21 cellular contexts compared by ENCODE assay signal in the genomic region with DNA sequence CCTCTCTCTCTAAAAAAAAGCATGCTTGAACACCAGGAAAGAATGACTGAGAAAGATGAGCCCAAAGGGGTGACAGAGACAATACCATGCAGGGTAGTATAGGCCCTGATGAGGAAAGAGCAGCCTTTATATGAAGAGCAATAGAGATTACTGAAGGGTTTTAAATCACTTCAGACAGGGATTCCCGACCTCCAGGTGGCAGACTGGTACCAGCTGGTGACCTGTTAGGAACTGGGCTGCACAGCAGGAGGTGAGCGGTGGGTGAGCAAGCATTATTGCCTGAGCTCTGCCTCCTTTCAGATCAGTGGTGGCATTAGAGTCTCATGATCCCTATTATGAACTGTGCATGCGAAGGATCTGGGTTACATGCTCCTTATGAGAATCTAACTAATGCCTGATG. TPM values are rescaled to one million over a fixed set of nuclear protein-coding genes. Genes with fewer than 3 reads are reported as not detected.
DNase-seq lines count a peak whose midpoint lies in the region; ATAC-seq, FAIRE-seq and TF ChIP-seq lines count a peak whose summit lies in the region.
"Had no signal": no experiment of that assay in that cellular context is flagged by ENCODE, and none has a peak within 500 bp of the region (broad histone marks: within the 10 kb centered on the region; RNA-seq: fewer than 3 reads in every experiment).

No MANE protein-coding gene starts in this region.

- no peak overlapping the region for H3K27ac ChIP-seq in A673 (ENCODE audit: low read depth, low read length, poor library complexity, severe bottlenecking)
- H3K27ac ChIP-seq in GM23338 (ENCODE audit: low read depth), result no peak overlapping the region
- no peak overlapping the region for H3K27ac ChIP-seq in H1 (ENCODE audit: low read depth, low read length)

- no peak overlapping the region for H3K4me3 Mint-ChIP-seq in GM23338
- H3K4me3 Mint-ChIP-seq: B cell; CD8-positive, alpha-beta T cell; IgD-negative memory B cell had no signal

- intact Hi-C loops in A673 (cut with micrococcal nuclease; ENCODE audit: unreplicated experiment), result no loop called here

- H2AFZ ChIP-seq in GM23338 (no peak overlapping the region), H1 (ENCODE audit: low read length) (no peak overlapping the region)

- H2BK120ac ChIP-seq in H1 (replicated peaks; ENCODE audit: low read depth, low read length), result no peak overlapping the region

- H3F3A ChIP-seq in GM23338 (replicated peaks; ENCODE audit: low read depth), result no peaks in the 10 kb centered on the region

- TF ChIP-seq CTCF in A673 (conservative IDR thresholded peaks at IDR 0.05; ENCODE audit: low read depth, low read length) (no peak), GM23338 (conservative IDR thresholded peaks at IDR 0.05; ENCODE audit: low read depth in 2 of 2) (peak; percentile 42 to 62), H1 (IDR thresholded peaks at IDR 0.05; ENCODE audit: control extremely low read depth in 1 of 3, insufficient read depth in 1 of 3, low read depth in 1 of 3, low read length in 3 of 3) (peak; percentile 10 to 42 (median 28))

- no peak overlapping the region for H2AK5ac ChIP-seq in H1 (ENCODE audit: low read depth, low read length)

- H3K9me3 Mint-ChIP-seq in GM23338, result peaks cover 6% of the 10 kb centered on the region; the same call in 2 of the 3 replicates

- H3K4ac ChIP-seq in H1 (replicated peaks; ENCODE audit: insufficient read length, low read depth, low read length), result no peak overlapping the region

- FAIRE-seq in H1 (lab: Jason Lieb, UNC), result no peak
- FAIRE-seq: GM12892, H54, RCC 7860 had no signal

- H3K4me1 ChIP-seq in A673 (ENCODE audit: insufficient read depth, low read length, poor library complexity, severe bottlenecking), result no peaks in the 10 kb centered on the region
- H3K4me1 ChIP-seq in GM23338 (ENCODE audit: insufficient read depth), result no peaks in the 10 kb centered on the region
- H3K4me1 ChIP-seq in H1 (replicated peaks in 1 of 4; ENCODE audit: control insufficient read depth in 3 of 4, insufficient read depth in 4 of 4, low read length in 3 of 4), result no peaks in the 10 kb centered on the region

- no peak overlapping the region for H2BK15ac ChIP-seq in H1 (ENCODE audit: low read length)

- no peak for TF ChIP-seq POLR2A in H1 (IDR thresholded peaks at IDR 0.05; ENCODE audit: control extremely low read depth in 1 of 2, low read depth in 2 of 2, low read length in 2 of 2)

- H3K9me3 ChIP-seq in A673 (ENCODE audit: low read depth, low read length, poor library complexity, severe bottlenecking) (peaks cover 14% of the 10 kb centered on the region), H1 (ENCODE audit: insufficient read depth in 2 of 2, low read depth in 1 of 2, low read length in 1 of 2) (no peaks in the 10 kb centered on the region)

- H3K27me3 ChIP-seq in A673 (replicated peaks; ENCODE audit: insufficient read depth, low read depth, low read length, poor library complexity) (no peaks in the 10 kb centered on the region), GM23338 (ENCODE audit: insufficient read depth) (no peaks in the 10 kb centered on the region), H1 (replicated peaks in 1 of 4; ENCODE audit: control insufficient read depth in 3 of 4, extremely low read depth in 1 of 4, insufficient read depth in 3 of 4, low read length in 3 of 4) (no peaks in the 10 kb centered on the region)

- H4K91ac ChIP-seq in H1 (replicated peaks; ENCODE audit: insufficient read length, low read length), result no peak overlapping the region

- no peak overlapping the region for H2BK5ac ChIP-seq in H1 (ENCODE audit: low read depth, low read length)

- H3K4me3 ChIP-seq in A673 (ENCODE audit: low read depth, low read length, poor library complexity, severe bottlenecking), result no peak overlapping the region
- no peak overlapping the region for H3K4me3 ChIP-seq in GM23338
- H3K4me3 ChIP-seq in H1 (ENCODE audit: extremely low read depth in 1 of 4, insufficient read depth in 2 of 4, low read depth in 3 of 4, low read length in 4 of 4), result no peak overlapping the region

- TF ChIP-seq RAD21 in H1 (IDR thresholded peaks at IDR 0.05 in 1 of 2, conservative IDR thresholded peaks at IDR 0.05 in 1 of 2; ENCODE audit: low read depth in 2 of 2, low read length in 2 of 2), result peak; percentile 49 to 63

- H3K36me3 Mint-ChIP-seq in GM23338 (ENCODE audit: low read depth), result peaks cover 51% of the 10 kb centered on the region

- CTCF ChIA-PET in A673 (lab: Charles Lee), result no interaction called here
- CTCF ChIA-PET in H1 (lab: Charles Lee; ENCODE audit: partially characterized antibody), result interaction anchor here (0.6 to 4.0 kb wide), 11 partner anchors 9 to 687 kb away, joined by 3 to 19 read pairs (median 3); no protein-coding TSS in a partner anchor

- no peak overlapping the region for H3K9ac ChIP-seq in H1 (replicated peaks in 1 of 4; ENCODE audit: extremely low read depth in 1 of 4, low read depth in 3 of 4, low read length in 3 of 4)

- peak; percentile 57 for ATAC-seq in GM23338
- no peak for ATAC-seq in GM18520 (IDR thresholded peaks at IDR 0.05; ENCODE audit: unreplicated experiment)
- ATAC-seq: CD8-positive, alpha-beta T cell; SK-N-SH treated with all-trans-retinoic acid at 6 μM for 48 hours had no signal

- H3K27me3 Mint-ChIP-seq in GM23338 (ENCODE audit: insufficient read depth, low read depth, poor library complexity), result no peaks in the 10 kb centered on the region
- H3K27me3 Mint-ChIP-seq: B cell, IgD-negative memory B cell had no signal

- H3K79me1 ChIP-seq in H1 (ENCODE audit: low read depth, low read length), result no peaks in the 10 kb centered on the region

- no peak overlapping the region for H3K14ac ChIP-seq in H1 (ENCODE audit: insufficient read length)

- H3K56ac ChIP-seq in H1 (replicated peaks; ENCODE audit: insufficient read length, low read depth, low read length), result no peak overlapping the region

- H3K36me3 ChIP-seq in A673 (ENCODE audit: insufficient read depth, low read length, poor library complexity, severe bottlenecking), result peaks cover 3% of the 10 kb centered on the region
- no peaks in the 10 kb centered on the region for H3K36me3 ChIP-seq in GM23338 (ENCODE audit: insufficient read depth)
- peaks cover 0 to 9% (median 3%) of the 10 kb centered on the region in 4 experiments; a peak in 5 of 8 replicates for H3K36me3 ChIP-seq in H1 (ENCODE audit: control insufficient read depth in 2 of 4, insufficient read depth in 4 of 4, low read length in 3 of 4)

- no peaks in the 10 kb centered on the region for H3K9me2 ChIP-seq in GM23338 (ENCODE audit: insufficient read depth)

- H4K20me1 ChIP-seq in GM23338 (replicated peaks; ENCODE audit: insufficient read depth) (no peaks in the 10 kb centered on the region; the same call in 1 of the 2 replicates), H1 (replicated peaks in 1 of 2; ENCODE audit: control insufficient read depth in 1 of 2, insufficient read depth in 2 of 2, low read length in 2 of 2) (no peaks in the 10 kb centered on the region)

- no peaks in the 10 kb centered on the region; the same call in 2 of the 3 replicates for H3K4me1 Mint-ChIP-seq in GM23338
- H3K4me1 Mint-ChIP-seq: B cell, IgD-negative memory B cell had no signal

- H4K5ac ChIP-seq in H1 (ENCODE audit: insufficient read length, low read depth, low read length), result no peak overlapping the region

- DNase-seq in A673 (ENCODE audit: low spot score) (peak; percentile 7), GM23338 (ENCODE audit: low spot score) (peak; percentile 50), NCI-H82 (lab: John Stamatoyannopoulos, UW) (peak; percentile 85), H1 (ENCODE audit: low read depth in 1 of 2, low spot score in 2 of 2) (no peak), ecto neural progenitor cell (ENCODE audit: low spot score) (no peak), Kasumi-1 (lab: John Stamatoyannopoulos, UW) (no peak)
- DNase-seq in effector CD4-positive, alpha-beta T cell, result no peak
- DNase-seq: CD8-positive, alpha-beta T cell; NCI-H187; NCI-H2171; NCI-H446; NCI-H748 treated with DMSO at 0.1 percent for 48 hours; SHP77 treated with DMSO at 0.1 percent for 48 hours; T-helper 1 cell had no signal

- H3K4me2 ChIP-seq in GM23338 (no peak overlapping the region), H1 (ENCODE audit: insufficient read depth in 1 of 2, low read depth in 2 of 2, low read length in 2 of 2) (no peak overlapping the region)

- WGBS in H1 (ENCODE audit: extremely low coverage in 1 of 2, insufficient coverage in 1 of 2, insufficient read length in 1 of 2, insufficient replicate concordance in 2 of 2, low coverage in 1 of 2, low lambda C conversion rate in 2 of 2, missing lambda C conversion rate in 1 of 2), 2 experiments, result 86% methylated on average over 3 of the region's 3 CpGs; no CpG with 5 or more reads in 1 of the 2 experiments

- no peak overlapping the region for H2BK20ac ChIP-seq in H1 (ENCODE audit: low read length)

- no peak overlapping the region for H4K8ac ChIP-seq in H1 (ENCODE audit: extremely low read depth, insufficient read depth, low read length)

- H3K27ac Mint-ChIP-seq in GM23338, result peak overlapping the region; percentile 42
- H3K27ac Mint-ChIP-seq: B cell; CD8-positive, alpha-beta T cell had no signal

- no peak for TF ChIP-seq EP300 in H1 (IDR thresholded peaks at IDR 0.05; ENCODE audit: borderline replicate concordance in 1 of 2, low read depth in 2 of 2, low read length in 2 of 2)

- no peak overlapping the region for H2BK12ac ChIP-seq in H1 (ENCODE audit: low read depth, low read length)

- POLR2A ChIA-PET in A673 (lab: Charles Lee; ENCODE audit: low non-redundant PET), result interaction anchor here (0.5 kb wide), 1 partner anchor 50 kb away, joined by 3 read pairs; no protein-coding TSS in a partner anchor
- POLR2A ChIA-PET in H1 (lab: Charles Lee; ENCODE audit: partially characterized antibody), result interaction anchor here (0.6 kb wide), 1 partner anchor 398 kb away, joined by 3 read pairs; no protein-coding TSS in a partner anchor

- H3K23me2 ChIP-seq in H1 (ENCODE audit: low read depth, low read length), result no peaks in the 10 kb centered on the region

- BruUV-seq in A673 (replicated peaks; lab: Mats Ljungman, UMichigan), result no TSS peak

- H3K23ac ChIP-seq in H1 (ENCODE audit: insufficient read length), result no peak overlapping the region

- H3K79me2 ChIP-seq in GM23338 (replicated peaks; ENCODE audit: insufficient read depth) (no peaks in the 10 kb centered on the region), H1 (ENCODE audit: control insufficient read depth in 1 of 2, insufficient read depth in 2 of 2, low read length in 2 of 2) (no peaks in the 10 kb centered on the region)

- no peak overlapping the region for H3K18ac ChIP-seq in H1 (ENCODE audit: extremely low read depth, low read length)

RNA-seq across cellular contexts. Expression of a gene that starts 30.8 kb away (rescaled TPM):
- total RNA-seq in A673 (2021), result 28.9 and 31.9 TPM in 2 replicates
- total RNA-seq in GM23338 (2014; rRNA removed; shearing (Covaris generic)), result 19.9 and 22.7 TPM in 2 replicates
- polyA plus RNA-seq in GM23338 (2016; fragmentation: Nextera tagmentation; extraction: Ambion mirVana) (15.7 and 19.8 TPM in 2 replicates), H1 (2011; rRNA removed) (8.7 and 14.9 TPM in 2 replicates)
- total RNA-seq in H1 (2021; fragmentation: NEBNext Ultra II Directional; extraction: Animal tissue kit (Norgen Biotek cat#: 25700)), result 13.5 and 15.6 TPM in 2 replicates
- polyA plus RNA-seq in H1 (2011; cell fraction: cytosol; rRNA removed), result 18.2 TPM
- polyA plus RNA-seq in H1 (2011; cell fraction: nucleus; rRNA removed), result 6.0 TPM
- polyA plus RNA-seq in H1 (2012, experiment 1 of 2), result 15.5 to 22.9 TPM (median 16.2 TPM) in 4 replicates
- polyA plus RNA-seq in H1 (2012, experiment 2 of 2), result 3.0 TPM
- 10.9 TPM for polyA plus RNA-seq in H1 (2013, experiment 1 of 2)
- polyA plus RNA-seq in H1 (2013, experiment 2 of 2), result 12.0 TPM
- polyA minus RNA-seq in H1 (2011; rRNA and poly(A)+ RNA removed), result 13.3 and 14.4 TPM in 2 replicates
- polyA minus RNA-seq in H1 (2011; cell fraction: cytosol; rRNA and poly(A)+ RNA removed), result 9.2 TPM
- 12.5 TPM for polyA minus RNA-seq in H1 (2011; cell fraction: nucleus; rRNA and poly(A)+ RNA removed)

Comparison
In these comparisons a context has a peak if more than half of its experiments do, and no peak if none do; other contexts are left out.
1. DNase-seq: peak in A673 (single experiment), GM23338 (single experiment) and NCI-H82 (single experiment); none in H1 (0 of 2), effector CD4-positive, alpha-beta T cell (single experiment), ecto neural progenitor cell (single experiment) and Kasumi-1 (0 of 2).